In genomic region chr18:73520229-73520628, GRCh38 we compare ENCODE assay signal across 17 cellular contexts.
DNase-seq lines count a peak whose midpoint lies in the region; TF ChIP-seq lines count a peak whose summit lies in the region.
"Had no signal": no experiment of that assay in that cellular context is flagged by ENCODE, and none has a peak within 500 bp of the region (broad histone marks: within the 10 kb centered on the region; RNA-seq: fewer than 3 reads in every experiment).

No MANE protein-coding gene starts in this region.

- H3K27me3 ChIP-seq in iPS DF 6.9 (ENCODE audit: control insufficient read depth, insufficient read depth, low read length) = no peaks in the 10 kb centered on the region
- H3K27me3 ChIP-seq: pancreas, spleen had no signal

- no peaks in the 10 kb centered on the region for H3K36me3 Mint-ChIP-seq in type B pancreatic cell
- no peaks in the 10 kb centered on the region for H3K36me3 Mint-ChIP-seq in immature natural killer cell

- WGBS in iPS DF 6.9 (ENCODE audit: insufficient coverage, insufficient read length) = no CpG with 5 or more reads among the region's 5 CpGs

- no peaks in the 10 kb centered on the region for H3K4me1 ChIP-seq in iPS DF 6.9 (ENCODE audit: control insufficient read depth, insufficient read depth, low read length)
- H3K4me1 ChIP-seq: pancreas, spleen had no signal

- H3K4me1 Mint-ChIP-seq in type B pancreatic cell (ENCODE audit: unreplicated experiment) (no peaks in the 10 kb centered on the region), immature natural killer cell (no peaks in the 10 kb centered on the region)
- H3K4me1 Mint-ChIP-seq: activated CD4-positive, alpha-beta T cell treated with anti-CD3 and anti-CD28 coated beads, Interleukin-2, amount 10 ng/mL, durations not matched to agents 24 days and 14 days; activated naive CD8-positive, alpha-beta T cell treated with anti-CD3 and anti-CD28 coated beads, Interleukin-2, amount 50 U/mL, for 24 hours; T-helper 17 cell had no signal

- DNase-seq in NCI-H748 (lab: John Stamatoyannopoulos, UW; ENCODE audit: unreplicated experiment) (peak; percentile 30), NCI-H748 treated with DMSO at 0.1 percent for 48 hours (lab: John Stamatoyannopoulos, UW) (no peak), amniotic epithelial cell (ENCODE audit: low read depth) (peak; percentile 35), iPS DF 6.9 (ENCODE audit: low read depth, low spot score) (peak; percentile 39), type B pancreatic cell (ENCODE audit: extremely low spot score, unreplicated experiment) (no peak), NOMO-1 treated with DMSO at 0.1 percent for 48 hours (lab: John Stamatoyannopoulos, UW; ENCODE audit: unreplicated experiment) (no peak), SIG-M5 treated with dmso at 0.1 percent for 504 hours (lab: John Stamatoyannopoulos, UW; ENCODE audit: unreplicated experiment) (no peak), immature natural killer cell (no peak)
- DNase-seq: activated CD4-positive, alpha-beta T cell treated with anti-CD3 and anti-CD28 coated beads, Interleukin-2, amount 10 ng/mL, durations not matched to agents 24 days and 14 days; activated naive CD8-positive, alpha-beta T cell treated with anti-CD3 and anti-CD28 coated beads, Interleukin-2, amount 50 U/mL, for 24 hours; activated T-cell treated with anti-CD3 and anti-CD28 coated beads, Interleukin-2, amount 50 U/mL, for 24 hours; hypothalamus; mesenchymal stem cell; NCI-H345; pancreas; spleen; T-helper 17 cell had no signal

- no peak overlapping the region for H3K27ac ChIP-seq in iPS DF 6.9 (ENCODE audit: low read length)
- H3K27ac ChIP-seq: pancreas, spleen had no signal

- H3K27me3 Mint-ChIP-seq in type B pancreatic cell = peaks cover 4% of the 10 kb centered on the region
- no peaks in the 10 kb centered on the region for H3K27me3 Mint-ChIP-seq in immature natural killer cell (ENCODE audit: low read depth in 3 of 3)
- H3K27me3 Mint-ChIP-seq: activated CD4-positive, alpha-beta T cell treated with anti-CD3 and anti-CD28 coated beads, Interleukin-2, amount 10 ng/mL, durations not matched to agents 24 days and 14 days; activated naive CD8-positive, alpha-beta T cell treated with anti-CD3 and anti-CD28 coated beads, Interleukin-2, amount 50 U/mL, for 24 hours; activated T-cell treated with anti-CD3 and anti-CD28 coated beads, Interleukin-2, amount 50 U/mL, for 24 hours; T-helper 17 cell had no signal

- H3K4me3 Mint-ChIP-seq in type B pancreatic cell (no peak overlapping the region), immature natural killer cell (no peak overlapping the region)
- H3K4me3 Mint-ChIP-seq: activated CD4-positive, alpha-beta T cell treated with anti-CD3 and anti-CD28 coated beads, Interleukin-2, amount 10 ng/mL, durations not matched to agents 24 days and 14 days; activated naive CD8-positive, alpha-beta T cell treated with anti-CD3 and anti-CD28 coated beads, Interleukin-2, amount 50 U/mL, for 24 hours; activated T-cell treated with anti-CD3 and anti-CD28 coated beads, Interleukin-2, amount 50 U/mL, for 24 hours; T-helper 17 cell had no signal

- H3K9me3 Mint-ChIP-seq in type B pancreatic cell (no peaks in the 10 kb centered on the region), immature natural killer cell (peaks cover 7 to 32% (median 17%) of the 10 kb centered on the region in 6 donors)
- H3K9me3 Mint-ChIP-seq: activated CD4-positive, alpha-beta T cell treated with anti-CD3 and anti-CD28 coated beads, Interleukin-2, amount 10 ng/mL, durations not matched to agents 24 days and 14 days; activated naive CD8-positive, alpha-beta T cell treated with anti-CD3 and anti-CD28 coated beads, Interleukin-2, amount 50 U/mL, for 24 hours; activated T-cell treated with anti-CD3 and anti-CD28 coated beads, Interleukin-2, amount 50 U/mL, for 24 hours had no signal

- peak; percentile 61 for TF ChIP-seq CTCF in type B pancreatic cell (conservative IDR thresholded peaks at IDR 0.05)

- no peaks in the 10 kb centered on the region for H3K36me3 ChIP-seq in iPS DF 6.9 (ENCODE audit: control insufficient read depth, insufficient read depth, low read length)
- H3K36me3 ChIP-seq: pancreas, spleen had no signal

- H3K4me3 ChIP-seq in iPS DF 6.9 (ENCODE audit: low read length) = no peak overlapping the region
- H3K4me3 ChIP-seq: pancreas, spleen had no signal

- H3K27ac Mint-ChIP-seq in type B pancreatic cell (no peak overlapping the region), immature natural killer cell (no peak overlapping the region)
- H3K27ac Mint-ChIP-seq: activated CD4-positive, alpha-beta T cell treated with anti-CD3 and anti-CD28 coated beads, Interleukin-2, amount 10 ng/mL, durations not matched to agents 24 days and 14 days; activated naive CD8-positive, alpha-beta T cell treated with anti-CD3 and anti-CD28 coated beads, Interleukin-2, amount 50 U/mL, for 24 hours; activated T-cell treated with anti-CD3 and anti-CD28 coated beads, Interleukin-2, amount 50 U/mL, for 24 hours; T-helper 17 cell had no signal

- no peaks in the 10 kb centered on the region for H3K9me3 ChIP-seq in iPS DF 6.9 (ENCODE audit: control insufficient read depth, insufficient read depth, low read length)
- H3K9me3 ChIP-seq: pancreas had no signal

Comparison
In these comparisons a context has a peak if more than half of its experiments do, and no peak if none do; other contexts are left out.
1. DNase-seq: peak in NCI-H748 (single experiment), amniotic epithelial cell (single experiment) and iPS DF 6.9 (single experiment); none in NCI-H748 treated with DMSO at 0.1 percent for 48 hours (single experiment), type B pancreatic cell (single experiment), NOMO-1 treated with DMSO at 0.1 percent for 48 hours (single experiment), SIG-M5 treated with dmso at 0.1 percent for 504 hours (single experiment) and immature natural killer cell (0 of 3).